ENCODE assay signal across 8 cellular contexts in the genomic region with DNA sequence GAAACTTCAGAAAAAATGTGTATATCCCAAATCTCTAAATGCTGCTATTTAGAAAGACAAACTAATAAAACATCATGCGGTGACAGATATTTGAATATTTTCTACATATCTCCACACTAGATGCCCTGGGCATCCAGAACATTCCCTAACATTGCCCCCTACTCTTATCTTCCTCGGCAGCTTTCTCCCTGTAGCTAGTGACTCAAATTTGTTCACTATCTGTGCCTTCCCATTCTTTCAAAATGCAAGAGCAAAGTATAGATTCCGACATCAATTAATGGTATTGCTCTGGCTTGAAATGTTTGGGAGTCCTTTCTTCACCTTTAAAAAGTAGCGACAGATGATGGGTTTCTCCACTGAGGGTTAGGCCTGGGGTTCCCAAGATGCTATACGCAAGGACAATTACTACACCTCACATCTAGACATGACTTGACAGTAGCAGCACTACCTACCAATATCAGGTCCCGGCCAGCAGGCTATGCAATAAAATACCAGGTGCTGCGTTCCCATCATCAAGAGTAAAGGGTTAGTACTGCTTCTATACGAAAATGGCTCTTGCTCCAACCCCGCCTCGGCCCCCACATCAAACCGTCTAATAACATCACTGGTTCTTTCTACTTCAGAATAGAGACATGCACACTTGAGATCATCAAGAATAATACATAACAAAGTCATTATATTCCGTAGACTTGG. TPM values are rescaled to one million over a fixed set of nuclear protein-coding genes. Genes with fewer than 3 reads are reported as not detected.
DNase-seq lines count a peak whose midpoint lies in the region; ATAC-seq and TF ChIP-seq lines count a peak whose summit lies in the region.

No MANE protein-coding gene starts in this region.

- H3K9me3 ChIP-seq in ascending aorta (no peaks in the 10 kb centered on the region), skeletal muscle tissue (ENCODE audit: control insufficient read depth in 3 of 3, low read length in 3 of 3) (no peaks in the 10 kb centered on the region)

- peak overlapping the region; percentile 68 to 76 for H3K4me3 ChIP-seq in ascending aorta
- H3K4me3 ChIP-seq in iPS-11a (ENCODE audit: low read depth, low read length): peak overlapping the region; percentile 94
- H3K4me3 ChIP-seq in skeletal muscle tissue (ENCODE audit: low read length in 3 of 3): peak overlapping the region; percentile 87 to 96 (median 93)

- H3K27ac ChIP-seq in ascending aorta: peak overlapping the region; percentile 82 to 95
- peak overlapping the region; percentile 96 for H3K27ac ChIP-seq in skeletal muscle tissue (ENCODE audit: low read depth, low read length)

- DNase-seq in Calu3 (peak; percentile 17), NCI-H69 (lab: John Stamatoyannopoulos, UW) (peak; percentile 42), ascending aorta (ENCODE audit: low spot score in 2 of 2) (no peak), HuH-7 (ENCODE audit: low spot score) (no peak), NCI-H1694 treated with DMSO at 0.1 percent for 48 hours (lab: John Stamatoyannopoulos, UW) (no peak)

- peaks cover 0 to 14% of the 10 kb centered on the region in 2 donors for H3K4me1 ChIP-seq in ascending aorta
- H3K4me1 ChIP-seq in skeletal muscle tissue (ENCODE audit: control insufficient read depth in 3 of 3, insufficient read depth in 3 of 3, low read length in 3 of 3): peaks cover 16 to 19% (median 18%) of the 10 kb centered on the region in 3 donors

- H3K27ac Mint-ChIP-seq in Calu3 (ENCODE audit: unreplicated experiment): peak overlapping the region; percentile 83

- H3K36me3 Mint-ChIP-seq in Calu3 (ENCODE audit: insufficient read depth, unreplicated experiment): peaks cover 21% of the 10 kb centered on the region

- peak overlapping the region; percentile 79 to 96 (median 89) for H3K9ac ChIP-seq in skeletal muscle tissue (ENCODE audit: low read depth in 1 of 3, low read length in 3 of 3)

- H3K36me3 ChIP-seq in ascending aorta (peaks cover under 1 to 5% of the 10 kb centered on the region in 2 donors), skeletal muscle tissue (ENCODE audit: control insufficient read depth in 3 of 3, insufficient read depth in 3 of 3, low read length in 3 of 3) (peaks cover 1 to 12% (median 5%) of the 10 kb centered on the region in 3 donors)

- intact Hi-C loops in Calu3 (cut with micrococcal nuclease; ENCODE audit: unreplicated experiment): loop anchor here (2.0 kb wide), 1 partner anchor 30 kb away; no protein-coding TSS in a partner anchor
- intact Hi-C loops in ascending aorta (cut with DNase I): loop anchor here (5.0 kb wide), 1 partner anchor 77 kb away; no protein-coding TSS in a partner anchor

- CTCF ChIA-PET in Calu3 (lab: Charles Lee): interaction anchor here (0.6 kb wide), 1 partner anchor 10 kb away, joined by 4 read pairs; no protein-coding TSS in a partner anchor

- no peak for TF ChIP-seq CTCF in Calu3 (IDR thresholded peaks at IDR 0.05; ENCODE audit: unreplicated experiment)
- no peak for TF ChIP-seq CTCF in ascending aorta (IDR thresholded peaks at IDR 0.05)

- BruUV-seq in Calu3 (replicated peaks; lab: Mats Ljungman, UMichigan): TSS peak; percentile 73

- peaks cover 13% of the 10 kb centered on the region for H3K4me1 Mint-ChIP-seq in Calu3 (ENCODE audit: low read depth, unreplicated experiment)

- H3K27me3 ChIP-seq in ascending aorta: no peaks in the 10 kb centered on the region
- no peaks in the 10 kb centered on the region for H3K27me3 ChIP-seq in skeletal muscle tissue (ENCODE audit: control insufficient read depth in 3 of 3, insufficient read depth in 3 of 3, low read length in 3 of 3)

- peak overlapping the region; percentile 82 for H3K4me3 Mint-ChIP-seq in Calu3 (ENCODE audit: low read depth, unreplicated experiment)

- H3K9me3 Mint-ChIP-seq in Calu3 (ENCODE audit: low read depth, unreplicated experiment): no peaks in the 10 kb centered on the region

- H3K27me3 Mint-ChIP-seq in Calu3 (ENCODE audit: unreplicated experiment): no peaks in the 10 kb centered on the region

- ATAC-seq in GM21825 (IDR thresholded peaks at IDR 0.05; ENCODE audit: unreplicated experiment): peak; percentile 21

RNA-seq across cellular contexts. Expression of gene UBR1, which starts 0.6 kb away (rescaled TPM):
- 15.8 and 18.6 TPM in 2 replicates for total RNA-seq in Calu3 (2022)
- total RNA-seq in ascending aorta: 8.2 TPM
- 45.9 TPM for total RNA-seq in skeletal muscle tissue

RNA-seq across cellular contexts. Expression of gene TMEM62, which starts 28.2 kb away (rescaled TPM):
- 25.4 and 33.0 TPM in 2 replicates for total RNA-seq in Calu3 (2022)
- total RNA-seq in ascending aorta: 9.0 TPM
- total RNA-seq in skeletal muscle tissue: 8.4 TPM

Comparison
In these comparisons a context has a peak if more than half of its experiments do, and no peak if none do; other contexts are left out.
1. DNase-seq: peak in Calu3 (single experiment) and NCI-H69 (single experiment); none in ascending aorta (0 of 2), HuH-7 (single experiment) and NCI-H1694 treated with DMSO at 0.1 percent for 48 hours (single experiment).
2. Peak in every context shown above with its lines, with median percentiles within 50 percentile points of each other: H3K4me3 ChIP-seq.